ENCODE assay signal across 14 cellular contexts in the genomic region with DNA sequence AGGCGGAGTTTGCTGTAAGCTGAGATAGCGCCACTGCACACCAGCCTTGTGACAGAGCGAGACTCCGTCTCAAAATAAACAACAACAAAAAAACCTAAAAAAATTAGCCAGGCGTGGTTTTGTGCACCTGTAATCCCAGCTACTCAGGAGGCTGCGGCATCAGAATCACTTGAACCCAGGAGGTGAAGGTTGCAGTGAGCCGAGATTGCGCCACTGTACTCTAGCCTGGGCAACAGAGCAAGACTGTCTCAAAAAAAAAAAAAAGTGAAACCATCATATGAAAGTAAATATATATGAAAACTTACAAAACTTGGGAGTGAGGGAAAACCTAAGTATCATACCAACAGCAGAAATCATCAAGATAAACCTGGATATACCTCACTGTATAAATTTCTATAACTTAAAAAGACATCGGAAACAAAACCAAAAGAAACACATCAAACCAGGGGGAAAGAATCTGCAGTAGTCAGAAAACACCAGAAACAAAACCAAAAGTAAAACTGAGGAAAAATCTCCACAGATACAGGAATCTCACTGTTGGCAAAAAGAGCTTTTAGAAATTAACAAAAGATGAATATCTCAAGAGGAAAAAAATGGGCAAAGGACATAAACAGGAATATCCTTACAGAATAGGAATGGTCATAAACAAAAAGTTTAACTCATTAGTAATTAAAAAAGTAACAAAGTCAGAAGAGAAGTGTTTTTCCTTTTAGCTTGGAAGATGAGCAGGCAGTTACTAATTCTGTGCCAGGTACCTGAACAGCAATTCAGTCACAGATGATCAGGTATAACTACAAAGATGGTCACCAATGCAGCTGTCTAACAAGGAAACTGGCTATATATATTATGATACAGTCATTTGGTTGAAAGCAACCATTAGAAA. TPM values are rescaled to one million over a fixed set of nuclear protein-coding genes. Genes with fewer than 3 reads are reported as not detected.
DNase-seq lines count a peak whose midpoint lies in the region; ATAC-seq, FAIRE-seq and TF ChIP-seq lines count a peak whose summit lies in the region.
"Had no signal": no experiment of that assay in that cellular context is flagged by ENCODE, and none has a peak within 500 bp of the region (broad histone marks: within the 10 kb centered on the region; RNA-seq: fewer than 3 reads in every experiment).

No MANE protein-coding gene starts in this region.

- no peak for DNase-seq in CD14-positive monocyte (ENCODE audit: low spot score)
- peak; percentile 34 for DNase-seq in GM13977 (ENCODE audit: low spot score)
- DNase-seq in OCI-M1 (lab: John Stamatoyannopoulos, UW): peak; percentile 22
- DNase-seq in caudate nucleus (lab: John Stamatoyannopoulos, UW): no peak
- DNase-seq in chondrocyte (ENCODE audit: low spot score): no peak
- DNase-seq in hepatocyte (ENCODE audit: low spot score): no peak
- DNase-seq in psoas muscle: no peak
- DNase-seq: foreskin melanocyte, islet precursor cell, NCI-H2171 treated with DMSO at 0.1 percent for 48 hours, SW 1271 had no signal

- in situ Hi-C loops in GM13977 (cut with MboI; ENCODE audit: low pct_unique_long_range_greater_than_20kb, low sequenced_read_pairs, unreplicated experiment): no loop called here

- H3K27me3 ChIP-seq in hepatocyte: no peaks in the 10 kb centered on the region
- H3K27me3 ChIP-seq in psoas muscle (ENCODE audit: insufficient read depth in 3 of 3, low read length in 2 of 3): no peaks in the 10 kb centered on the region
- H3K27me3 ChIP-seq: ascending aorta had no signal

- TF ChIP-seq CTCF in CD14-positive monocyte (IDR thresholded peaks at IDR 0.05): no peak
- no peak for TF ChIP-seq CTCF in GM13977 (IDR thresholded peaks at IDR 0.05; ENCODE audit: extremely low read depth, insufficient read depth, missing control alignments)
- TF ChIP-seq CTCF in chondrocyte (IDR thresholded peaks at IDR 0.05): no peak
- TF ChIP-seq CTCF in hepatocyte (IDR thresholded peaks at IDR 0.05; ENCODE audit: poor library complexity): no peak
- TF ChIP-seq CTCF in psoas muscle (IDR thresholded peaks at IDR 0.05): no peak

- H3K27ac ChIP-seq in caudate nucleus (ENCODE audit: low read depth, low read length): no peak overlapping the region
- no peak overlapping the region for H3K27ac ChIP-seq in hepatocyte
- no peak overlapping the region for H3K27ac ChIP-seq in psoas muscle
- H3K27ac ChIP-seq: ascending aorta had no signal

- no peak overlapping the region for H3K4me2 ChIP-seq in hepatocyte

- H3K27ac Mint-ChIP-seq in CD14-positive monocyte: no peak overlapping the region
- no peak overlapping the region for H3K27ac Mint-ChIP-seq in chondrocyte (ENCODE audit: unreplicated experiment)

- H3K27me3 Mint-ChIP-seq in CD14-positive monocyte (ENCODE audit: low read depth in 3 of 3): peaks cover 0 to 8% (median 2%) of the 10 kb centered on the region in 3 donors
- no peaks in the 10 kb centered on the region for H3K27me3 Mint-ChIP-seq in chondrocyte (ENCODE audit: low read depth)

- no peaks in the 10 kb centered on the region for H3K36me3 ChIP-seq in hepatocyte (replicated peaks; ENCODE audit: insufficient read depth, low read depth)
- H3K36me3 ChIP-seq in psoas muscle (ENCODE audit: insufficient read depth in 1 of 2, low read depth in 1 of 2): peaks cover 0 to 18% of the 10 kb centered on the region in 2 donors

- intact Hi-C loops in CD14-positive monocyte (cut with micrococcal nuclease) (no loop called here), psoas muscle (cut with DNase I) (no loop called here)

- H3K79me2 ChIP-seq in hepatocyte: no peaks in the 10 kb centered on the region

- no peak overlapping the region for H3K4me3 ChIP-seq in hepatocyte
- no peak overlapping the region for H3K4me3 ChIP-seq in psoas muscle
- H3K4me3 ChIP-seq: ascending aorta had no signal

- no peaks in the 10 kb centered on the region for H4K20me1 ChIP-seq in hepatocyte (ENCODE audit: insufficient read depth, poor library complexity, severe bottlenecking)

- peaks cover 6% of the 10 kb centered on the region for H3K4me1 ChIP-seq in hepatocyte (ENCODE audit: insufficient read depth)
- H3K4me1 ChIP-seq in psoas muscle: no peaks in the 10 kb centered on the region
- H3K4me1 ChIP-seq: ascending aorta had no signal

- H3K9me3 Mint-ChIP-seq in CD14-positive monocyte (peaks cover 0 to 2% (median 0%) of the 10 kb centered on the region in 7 donors), chondrocyte (ENCODE audit: low read depth) (no peaks in the 10 kb centered on the region)

- H2AFZ ChIP-seq in hepatocyte: no peak overlapping the region

- H3K9me2 ChIP-seq in hepatocyte (replicated peaks; ENCODE audit: insufficient read depth): no peaks in the 10 kb centered on the region

- no peaks in the 10 kb centered on the region for H3K9me3 ChIP-seq in hepatocyte (ENCODE audit: low read depth)
- H3K9me3 ChIP-seq in psoas muscle: no peaks in the 10 kb centered on the region
- H3K9me3 ChIP-seq: ascending aorta had no signal

- H3K4me3 Mint-ChIP-seq in CD14-positive monocyte (peak overlapping the region; percentile 50 to 70), chondrocyte (ENCODE audit: unreplicated experiment) (no peak overlapping the region)

- H3K4me1 Mint-ChIP-seq in CD14-positive monocyte (peaks cover 9% of the 10 kb centered on the region), chondrocyte (ENCODE audit: low read depth) (no peaks in the 10 kb centered on the region)

- peak; percentile 13 for FAIRE-seq in islet of Langerhans (lab: Jason Lieb, UNC)

- H3K36me3 Mint-ChIP-seq in CD14-positive monocyte: no peaks in the 10 kb centered on the region
- peaks cover 23% of the 10 kb centered on the region for H3K36me3 Mint-ChIP-seq in chondrocyte (ENCODE audit: low read depth)

- WGBS in hepatocyte (ENCODE audit: low lambda C conversion rate, missing lambda C conversion rate): 98% methylated on average over 9 of the region's 9 CpGs
- WGBS in psoas muscle, 3 donors: 95 to 98% (median 97%) methylated on average over 9 of the region's 9 CpGs

- no peak for ATAC-seq in psoas muscle
- ATAC-seq: sciatic nerve had no signal

RNA-seq across cellular contexts. Expression of a gene that starts 41.3 kb away (rescaled TPM):
- 1 to 10 TPM in 1 of 2 donors, under 1 TPM in 1; 0.07 to 1.2 TPM for polyA plus RNA-seq in CD14-positive monocyte
- total RNA-seq in chondrocyte: 20.9 to 23.1 TPM (median 22.9 TPM) in 3 replicates
- 9.0 and 12.2 TPM in 2 replicates for total RNA-seq in hepatocyte
- 15.0 and 23.6 TPM in 2 replicates for polyA plus RNA-seq in hepatocyte
- total RNA-seq in psoas muscle: 10 to 100 TPM in 2 of 4 donors, 1 to 10 TPM in 2; 7.2 to 47.1 (median 27.3) TPM
- polyA plus RNA-seq in psoas muscle: 10 to 100 TPM in 1 of 3 donors, 1 to 10 TPM in 2; 7.9 to 14.4 (median 8.0) TPM

Comparison
In these comparisons a context has a peak if more than half of its experiments do, and no peak if none do; other contexts are left out.
1. DNase-seq: peak in GM13977 (single experiment) and OCI-M1 (single experiment); none in CD14-positive monocyte (single experiment), caudate nucleus (0 of 61), chondrocyte (single experiment), hepatocyte (single experiment) and psoas muscle (0 of 2).